In the genomic region with DNA sequence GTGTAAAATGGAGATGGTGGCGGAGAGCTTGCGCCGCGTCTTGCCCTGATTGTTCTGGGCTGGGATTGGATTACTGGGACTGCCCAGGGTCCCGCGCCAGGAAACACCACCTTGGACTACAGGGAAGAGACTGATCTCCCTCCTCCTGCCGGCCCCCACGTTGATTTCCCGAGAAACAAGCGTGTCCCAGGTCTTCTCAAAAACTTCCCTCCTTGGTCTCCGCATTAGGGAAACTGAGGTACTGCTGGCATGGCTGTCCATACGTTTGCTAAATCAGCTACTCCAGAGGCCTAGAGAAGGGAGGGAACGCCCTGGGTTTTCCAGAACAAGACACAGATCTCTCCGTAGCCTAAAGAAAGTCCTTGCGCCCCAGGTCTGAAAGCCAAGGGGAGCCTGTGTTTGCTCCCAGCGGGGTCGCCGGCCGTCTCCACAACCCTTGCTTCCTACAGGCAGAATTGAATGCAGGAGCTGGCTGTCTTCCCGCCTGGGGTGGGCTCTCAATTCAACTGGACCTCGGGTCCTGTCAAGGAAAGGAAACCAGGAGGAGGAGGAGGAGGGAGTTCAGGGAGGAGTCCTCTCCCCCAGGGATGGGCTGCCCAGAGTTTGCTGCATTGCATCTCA, we compare ENCODE assay signal across 20 cellular contexts. TPM values are rescaled to one million over a fixed set of nuclear protein-coding genes. Genes with fewer than 3 reads are reported as not detected.
DNase-seq lines count a peak whose midpoint lies in the region; ATAC-seq and TF ChIP-seq lines count a peak whose summit lies in the region.
"Had no signal": no experiment of that assay in that cellular context is flagged by ENCODE, and none has a peak within 500 bp of the region (broad histone marks: within the 10 kb centered on the region; RNA-seq: fewer than 3 reads in every experiment).

No MANE protein-coding gene starts in this region.

- no peak for DNase-seq in activated CD8-positive, alpha-beta T cell treated with anti-CD3 and anti-CD28 coated beads, Interleukin-2, amount 10 ng/mL, durations not matched to agents 7 days and 5 days
- no peak for DNase-seq in activated CD8-positive, alpha-beta T cell treated with anti-CD3 and anti-CD28 coated beads for 36 hours
- peak; percentile 36 for DNase-seq in glutamatergic neuron
- no peak for DNase-seq in neural crest cell (ENCODE audit: low read depth, low spot score)
- DNase-seq in GM10266 (ENCODE audit: extremely low spot score) = no peak
- no peak for DNase-seq in inferior parietal cortex (ENCODE audit: extremely low spot score)
- DNase-seq in stimulated activated CD4-positive, alpha-beta T cell treated with anti-CD3 and anti-CD28 coated beads, Interleukin-4, amount 100 ng/mL, for 1 hour = no peak
- DNase-seq: 8988T; BE2C; CD4-positive, alpha-beta T cell; EL; KG1; NCI-H1436 treated with DMSO at 0.1 percent for 48 hours; NCI-H2029 treated with DMSO at 0.1 percent for 48 hours; NCI-H2171 treated with DMSO at 0.1 percent for 48 hours; NCI-H446 treated with DMSO at 0.1 percent for 48 hours; NK-92 treated with Interleukin-12 subunit alpha and Interleukin-12 subunit beta, amount 100 ng/mL, for 24 hours; OCI-M1; RPMI8226 had no signal

- peaks cover 12% of the 10 kb centered on the region for H3K9me3 Mint-ChIP-seq in activated CD8-positive, alpha-beta T cell treated with anti-CD3 and anti-CD28 coated beads, Interleukin-2, amount 10 ng/mL, durations not matched to agents 7 days and 5 days (ENCODE audit: insufficient read depth)
- peaks cover 10% of the 10 kb centered on the region for H3K9me3 Mint-ChIP-seq in activated CD8-positive, alpha-beta T cell treated with anti-CD3 and anti-CD28 coated beads for 36 hours
- H3K9me3 Mint-ChIP-seq in glutamatergic neuron (ENCODE audit: unreplicated experiment) (peaks cover 12% of the 10 kb centered on the region), neural crest cell (no peaks in the 10 kb centered on the region)

- CTCF ChIA-PET in activated CD8-positive, alpha-beta T cell treated with anti-CD3 and anti-CD28 coated beads, Interleukin-2, amount 10 ng/mL, durations not matched to agents 7 days and 5 days (lab: Charles Lee) = interaction anchor here (1.0 to 1.6 kb wide), 2 partner anchors 28 to 39 kb away, joined by 3 to 4 read pairs; no protein-coding TSS in a partner anchor
- CTCF ChIA-PET in activated CD8-positive, alpha-beta T cell treated with anti-CD3 and anti-CD28 coated beads for 36 hours (lab: Charles Lee) = interaction anchor here (0.7 kb wide), 1 partner anchor 59 kb away, joined by 3 read pairs; no protein-coding TSS in a partner anchor

- H3K36me3 Mint-ChIP-seq in activated CD8-positive, alpha-beta T cell treated with anti-CD3 and anti-CD28 coated beads, Interleukin-2, amount 10 ng/mL, durations not matched to agents 7 days and 5 days (ENCODE audit: low read depth) = peaks cover 19% of the 10 kb centered on the region
- H3K36me3 Mint-ChIP-seq in activated CD8-positive, alpha-beta T cell treated with anti-CD3 and anti-CD28 coated beads for 36 hours (ENCODE audit: low read depth) = peaks cover 15% of the 10 kb centered on the region
- H3K36me3 Mint-ChIP-seq in glutamatergic neuron (ENCODE audit: unreplicated experiment) (no peaks in the 10 kb centered on the region), neural crest cell (ENCODE audit: low read depth) (peaks cover 4% of the 10 kb centered on the region)

- peak overlapping the region; percentile 46 for H3K27ac Mint-ChIP-seq in activated CD8-positive, alpha-beta T cell treated with anti-CD3 and anti-CD28 coated beads, Interleukin-2, amount 10 ng/mL, durations not matched to agents 7 days and 5 days
- no peak overlapping the region for H3K27ac Mint-ChIP-seq in activated CD8-positive, alpha-beta T cell treated with anti-CD3 and anti-CD28 coated beads for 36 hours
- H3K27ac Mint-ChIP-seq in glutamatergic neuron (ENCODE audit: unreplicated experiment) (no peak overlapping the region), neural crest cell (ENCODE audit: unreplicated experiment) (no peak overlapping the region)
- H3K27ac Mint-ChIP-seq: CD4-positive, alpha-beta T cell had no signal

- POLR2A ChIA-PET in activated CD8-positive, alpha-beta T cell treated with anti-CD3 and anti-CD28 coated beads, Interleukin-2, amount 10 ng/mL, durations not matched to agents 7 days and 5 days (lab: Charles Lee) = no interaction called here
- POLR2A ChIA-PET in activated CD8-positive, alpha-beta T cell treated with anti-CD3 and anti-CD28 coated beads for 36 hours (lab: Charles Lee) = interaction anchor here (0.8 to 1.4 kb wide), 2 partner anchors 27 kb away, joined by 3 read pairs; no protein-coding TSS in a partner anchor

- no peak for TF ChIP-seq CTCF in activated CD8-positive, alpha-beta T cell treated with anti-CD3 and anti-CD28 coated beads for 36 hours (IDR thresholded peaks at IDR 0.05)
- TF ChIP-seq CTCF in glutamatergic neuron (IDR thresholded peaks at IDR 0.05; ENCODE audit: partially characterized antibody, unreplicated experiment) (no peak), neural crest cell (conservative IDR thresholded peaks at IDR 0.05) (no peak), GM10266 (IDR thresholded peaks at IDR 0.05; ENCODE audit: control insufficient read depth, insufficient read depth, low read depth, missing control alignments) (no peak)

- peak overlapping the region; percentile 25 for H3K4me3 Mint-ChIP-seq in activated CD8-positive, alpha-beta T cell treated with anti-CD3 and anti-CD28 coated beads, Interleukin-2, amount 10 ng/mL, durations not matched to agents 7 days and 5 days
- H3K4me3 Mint-ChIP-seq in activated CD8-positive, alpha-beta T cell treated with anti-CD3 and anti-CD28 coated beads for 36 hours = no peak overlapping the region
- H3K4me3 Mint-ChIP-seq in glutamatergic neuron (ENCODE audit: unreplicated experiment) = no peak overlapping the region
- H3K4me3 Mint-ChIP-seq in neural crest cell = peak overlapping the region; percentile 47
- H3K4me3 Mint-ChIP-seq: CD4-positive, alpha-beta T cell had no signal

- H3K27me3 Mint-ChIP-seq in activated CD8-positive, alpha-beta T cell treated with anti-CD3 and anti-CD28 coated beads, Interleukin-2, amount 10 ng/mL, durations not matched to agents 7 days and 5 days (ENCODE audit: low read depth) = peaks cover 84% of the 10 kb centered on the region
- peaks cover 82% of the 10 kb centered on the region for H3K27me3 Mint-ChIP-seq in activated CD8-positive, alpha-beta T cell treated with anti-CD3 and anti-CD28 coated beads for 36 hours
- H3K27me3 Mint-ChIP-seq in glutamatergic neuron (ENCODE audit: unreplicated experiment) (peaks cover 64% of the 10 kb centered on the region), neural crest cell (ENCODE audit: low read depth) (peaks cover 100% of the 10 kb centered on the region)

- ATAC-seq in activated CD8-positive, alpha-beta T cell treated with anti-CD3 and anti-CD28 coated beads, Interleukin-2, amount 10 ng/mL, durations not matched to agents 7 days and 5 days = no peak
- no peak for ATAC-seq in activated CD8-positive, alpha-beta T cell treated with anti-CD3 and anti-CD28 coated beads for 36 hours
- no peak for ATAC-seq in HG03571 (IDR thresholded peaks at IDR 0.05; ENCODE audit: unreplicated experiment)

- intact Hi-C loops in activated CD8-positive, alpha-beta T cell treated with anti-CD3 and anti-CD28 coated beads for 36 hours (cut with micrococcal nuclease) = loop anchor here (2.0 kb wide), 1 partner anchor 35 kb away; no protein-coding TSS in a partner anchor

- H3K4me1 Mint-ChIP-seq in activated CD8-positive, alpha-beta T cell treated with anti-CD3 and anti-CD28 coated beads, Interleukin-2, amount 10 ng/mL, durations not matched to agents 7 days and 5 days (ENCODE audit: low read depth) = peaks cover 4% of the 10 kb centered on the region
- peaks cover 6% of the 10 kb centered on the region for H3K4me1 Mint-ChIP-seq in activated CD8-positive, alpha-beta T cell treated with anti-CD3 and anti-CD28 coated beads for 36 hours (ENCODE audit: low read depth)
- peaks cover 18% of the 10 kb centered on the region for H3K4me1 Mint-ChIP-seq in glutamatergic neuron (ENCODE audit: low read depth, unreplicated experiment)
- H3K4me1 Mint-ChIP-seq in neural crest cell = peaks cover 68% of the 10 kb centered on the region

RNA-seq across cellular contexts. Expression of a gene that starts 29.3 kb away (rescaled TPM):
- total RNA-seq in activated CD8-positive, alpha-beta T cell treated with anti-CD3 and anti-CD28 coated beads, Interleukin-2, amount 10 ng/mL, durations not matched to agents 7 days and 5 days = not detected
- total RNA-seq in activated CD8-positive, alpha-beta T cell treated with anti-CD3 and anti-CD28 coated beads for 36 hours = not detected
- total RNA-seq in glutamatergic neuron (ENCODE audit: unreplicated experiment) (0.32 TPM), neural crest cell (8.2 and 9.6 TPM in 2 replicates)

Comparison
In these comparisons a context has a peak if more than half of its experiments do, and no peak if none do; other contexts are left out.
1. H3K4me3 Mint-ChIP-seq: peak in activated CD8-positive, alpha-beta T cell treated with anti-CD3 and anti-CD28 coated beads, Interleukin-2, amount 10 ng/mL, durations not matched to agents 7 days and 5 days (single experiment) and neural crest cell (single experiment); none in activated CD8-positive, alpha-beta T cell treated with anti-CD3 and anti-CD28 coated beads for 36 hours (single experiment) and glutamatergic neuron (single experiment).